In genomic region chr1:115976900-115977480, GRCh38 we compare ENCODE assay signal across 8 cellular contexts. TPM values are rescaled to one million over a fixed set of nuclear protein-coding genes. Genes with fewer than 3 reads are reported as not detected.
DNase-seq lines count a peak whose midpoint lies in the region; ATAC-seq and TF ChIP-seq lines count a peak whose summit lies in the region.

No MANE protein-coding gene starts in this region.

- no peak overlapping the region for H2BK20ac ChIP-seq in H9 (ENCODE audit: low read depth, low read length, poor library complexity, severe bottlenecking)

- H3K9me3 Mint-ChIP-seq in H9 (no peaks in the 10 kb centered on the region; a peak in 1 of 5 replicates), osteocyte (ENCODE audit: unreplicated experiment) (no peaks in the 10 kb centered on the region)

- CTCF ChIA-PET in RWPE1 (lab: Yijun Ruan, JAX), result no interaction called here

- H3K4me3 Mint-ChIP-seq in H9 (peak overlapping the region; percentile 82 to 85), osteocyte (ENCODE audit: unreplicated experiment) (peak overlapping the region; percentile 79)

- H3K56ac ChIP-seq in H9 (ENCODE audit: insufficient read length, low read depth, low read length), result no peak overlapping the region

- H4K20me1 ChIP-seq in H9 (ENCODE audit: control insufficient read depth, insufficient read depth, insufficient read length) (no peaks in the 10 kb centered on the region), fibroblast of lung (ENCODE audit: control insufficient read depth, extremely low read depth, insufficient read depth, low read length) (no peaks in the 10 kb centered on the region)

- H3K27me3 ChIP-seq in H9 (ENCODE audit: insufficient read depth, low read length) (no peaks in the 10 kb centered on the region), fibroblast of lung (ENCODE audit: control insufficient read depth, insufficient read depth, low read length) (no peaks in the 10 kb centered on the region)

- H4K91ac ChIP-seq in H9 (ENCODE audit: insufficient read length, low read depth, low read length), result no peak overlapping the region

- POLR2A ChIA-PET in RWPE1 (lab: Yijun Ruan, JAX; ENCODE audit: low non-redundant PET), result interaction anchor here (0.7 to 1.1 kb wide), 2 partner anchors 54 to 138 kb away, joined by 3 to 4 read pairs; no protein-coding TSS in a partner anchor

- H2AK5ac ChIP-seq in H9 (ENCODE audit: insufficient read length, low read length), result no peak overlapping the region

- H3K4me1 ChIP-seq in H9 (ENCODE audit: insufficient read depth, low read length) (no peaks in the 10 kb centered on the region; the same call in 1 of the 2 replicates), fibroblast of lung (ENCODE audit: control insufficient read depth, extremely low read depth, insufficient read depth, low read length) (peaks cover 3% of the 10 kb centered on the region)

- no peak overlapping the region for H2BK120ac ChIP-seq in H9 (ENCODE audit: low read depth, low read length, poor library complexity, severe bottlenecking)

- peak overlapping the region; percentile 38 to 71 (median 64) for H3K4me3 ChIP-seq in fibroblast of lung (replicated peaks in 1 of 4; ENCODE audit: control extremely low read depth in 1 of 4, insufficient read depth in 1 of 4, low read depth in 3 of 4, low read length in 4 of 4)

- no peak overlapping the region for H4K8ac ChIP-seq in H9 (replicated peaks; ENCODE audit: insufficient read length, low read depth, low read length)

- no peaks in the 10 kb centered on the region for H3K9me3 ChIP-seq in H9 (ENCODE audit: control insufficient read depth, low read depth, low read length)
- no peaks in the 10 kb centered on the region for H3K9me3 ChIP-seq in fibroblast of lung (ENCODE audit: control insufficient read depth, insufficient read depth, low read depth, low read length)

- H3K36me3 ChIP-seq in fibroblast of lung (ENCODE audit: control insufficient read depth, insufficient read depth, low read length), result no peaks in the 10 kb centered on the region

- H3K27ac ChIP-seq in H9 (ENCODE audit: insufficient read length, low read depth, low read length) (no peak overlapping the region), RWPE1 (peak overlapping the region; percentile 99), fibroblast of lung (ENCODE audit: insufficient read depth, low read length) (peak overlapping the region; percentile 40)

- peak overlapping the region; percentile 18 for H3K18ac ChIP-seq in H9 (ENCODE audit: insufficient read length, low read depth, low read length)

- H3K36me3 Mint-ChIP-seq in H9 (ENCODE audit: insufficient read depth in 1 of 3, low read depth in 3 of 3) (no peaks in the 10 kb centered on the region), osteocyte (ENCODE audit: unreplicated experiment) (no peaks in the 10 kb centered on the region)

- H3K79me2 ChIP-seq in H9 (ENCODE audit: insufficient read depth, low read length), result peaks cover 2% of the 10 kb centered on the region; the same call in 1 of the 2 replicates
- peaks cover 2% of the 10 kb centered on the region for H3K79me2 ChIP-seq in fibroblast of lung (ENCODE audit: control insufficient read depth, insufficient read depth, low read length)

- no CpG with 5 or more reads among the region's 18 CpGs for WGBS in H9 (ENCODE audit: extremely low coverage, insufficient read length, low lambda C conversion rate)

- H3K79me1 ChIP-seq in H9 (ENCODE audit: insufficient read depth, low read depth, low read length, poor library complexity, severe bottlenecking), result no peaks in the 10 kb centered on the region

- peaks cover 8% of the 10 kb centered on the region for H3K23me2 ChIP-seq in H9 (ENCODE audit: insufficient read length, low read depth, low read length, poor library complexity, severe bottlenecking)

- H2BK5ac ChIP-seq in H9 (ENCODE audit: insufficient read length, low read length), result no peak overlapping the region

- H3K27ac Mint-ChIP-seq in H9 (no peak overlapping the region), osteocyte (ENCODE audit: unreplicated experiment) (peak overlapping the region; percentile 73)

- H3T11ph ChIP-seq in H9 (ENCODE audit: low read length), result no peak overlapping the region

- TF ChIP-seq CTCF in H9 (conservative IDR thresholded peaks at IDR 0.05) (no peak), RWPE1 (conservative IDR thresholded peaks at IDR 0.05; ENCODE audit: low read depth) (no peak), fibroblast of lung (conservative IDR thresholded peaks at IDR 0.05 in 1 of 2, IDR thresholded peaks at IDR 0.05 in 1 of 2; ENCODE audit: low read depth in 1 of 2, low read length in 2 of 2) (no peak), osteocyte (IDR thresholded peaks at IDR 0.05) (no peak)

- no peak overlapping the region; the same call in 1 of the 2 replicates for H3K14ac ChIP-seq in H9 (ENCODE audit: insufficient read depth, low read length)

- H4K5ac ChIP-seq in H9 (ENCODE audit: insufficient read length, low read depth, low read length), result no peak overlapping the region

- DNase-seq in H9, result no peak
- peak; percentile 27 for DNase-seq in RWPE1 (ENCODE audit: low spot score)
- peak in 1 of 2 donors; percentile 3 for DNase-seq in fibroblast of lung (ENCODE audit: low read depth in 2 of 2)
- DNase-seq in osteocyte (ENCODE audit: extremely low spot score, unreplicated experiment), result no peak
- DNase-seq in GM19240 (ENCODE audit: insufficient read length, low spot score), result no peak
- DNase-seq in NCI-H82 (lab: John Stamatoyannopoulos, UW), result no peak

- no peak overlapping the region for H2BK15ac ChIP-seq in H9 (ENCODE audit: low read depth, low read length)

- H3K4me2 ChIP-seq in H9 (ENCODE audit: insufficient read depth, insufficient read length, low read length) (peak overlapping the region; percentile 82), fibroblast of lung (ENCODE audit: extremely low read depth, insufficient read depth, low read length) (peak overlapping the region; percentile 62)

- no peak overlapping the region for H3K23ac ChIP-seq in H9 (ENCODE audit: insufficient read length, low read depth, low read length)

- no peak overlapping the region for H3K4ac ChIP-seq in H9 (ENCODE audit: low read depth, low read length)

- H3K27me3 Mint-ChIP-seq in H9 (ENCODE audit: low read depth) (no peaks in the 10 kb centered on the region), osteocyte (ENCODE audit: unreplicated experiment) (no peaks in the 10 kb centered on the region)

- no peak for ATAC-seq in HG03457 (IDR thresholded peaks at IDR 0.05; ENCODE audit: unreplicated experiment)
- ATAC-seq in HG02623 (IDR thresholded peaks at IDR 0.05; ENCODE audit: unreplicated experiment), result no peak

- no peak overlapping the region for H2AFZ ChIP-seq in H9 (ENCODE audit: low read length)
- peak overlapping the region; percentile 69 for H2AFZ ChIP-seq in fibroblast of lung (ENCODE audit: low read length)

- peaks cover 25 to 26% of the 10 kb centered on the region in 2 experiments for H3K4me1 Mint-ChIP-seq in H9
- H3K4me1 Mint-ChIP-seq in osteocyte (ENCODE audit: unreplicated experiment), result peaks cover 15% of the 10 kb centered on the region

- H3K9ac ChIP-seq in H9 (ENCODE audit: extremely low read depth, insufficient read length, low read length) (peak overlapping the region; percentile 55), fibroblast of lung (ENCODE audit: insufficient read depth, low read length) (peak overlapping the region; percentile 63)

- H2BK12ac ChIP-seq in H9 (ENCODE audit: insufficient read length, low read depth, low read length), result no peak overlapping the region

RNA-seq across cellular contexts. Expression of gene SLC22A15, which starts 0.7 kb away (rescaled TPM):
- 3.2 and 3.5 TPM in 2 replicates for total RNA-seq in H9 (2021)
- total RNA-seq in fibroblast of lung, result 11.3 and 21.0 TPM in 2 replicates
- 3.1 and 4.9 TPM in 2 replicates for polyA plus RNA-seq in fibroblast of lung
- polyA plus RNA-seq in fibroblast of lung (2012), result 1.6 and 2.1 TPM in 2 replicates
- 0.12 and 3.8 TPM in 2 replicates for polyA minus RNA-seq in fibroblast of lung (ENCODE audit: low replicate concordance)
- total RNA-seq in osteocyte, result 4.5 and 5.8 TPM in 2 replicates
